Comparison of ENCODE assay signal across 9 cellular contexts in the genomic region with DNA sequence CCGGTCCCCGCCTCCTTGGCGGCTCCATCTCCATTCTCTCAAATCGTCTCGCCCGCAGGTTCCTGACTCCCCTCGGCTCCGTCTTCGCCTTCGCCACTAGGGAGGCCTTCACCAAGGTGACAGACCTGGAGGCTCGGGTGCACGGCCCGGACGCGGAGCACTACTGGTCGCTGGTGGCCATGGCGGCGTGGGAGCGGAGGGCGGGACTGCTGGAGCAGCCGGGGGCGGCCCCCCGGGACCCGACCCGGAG. TPM values are rescaled to one million over a fixed set of nuclear protein-coding genes. Genes with fewer than 3 reads are reported as not detected.
DNase-seq lines count a peak whose midpoint lies in the region; ATAC-seq and TF ChIP-seq lines count a peak whose summit lies in the region.
"Had no signal": no experiment of that assay in that cellular context is flagged by ENCODE, and none has a peak within 500 bp of the region (broad histone marks: within the 10 kb centered on the region; RNA-seq: fewer than 3 reads in every experiment).

No MANE protein-coding gene starts in this region.

- H3K27ac ChIP-seq in OCI-LY7 (ENCODE audit: low read depth, low read length, poor library complexity, severe bottlenecking) (no peak overlapping the region), esophagus (ENCODE audit: low read depth in 2 of 2, low read length in 1 of 2) (peak overlapping the region; percentile 98 to 99), rectal smooth muscle tissue (ENCODE audit: low read depth, low read length) (peak overlapping the region; percentile 89)

- no peaks in the 10 kb centered on the region for H3K9me2 ChIP-seq in OCI-LY7 (ENCODE audit: insufficient read depth, low read length)

- ATAC-seq in GM18499 (IDR thresholded peaks at IDR 0.05; ENCODE audit: insufficient read depth, unreplicated experiment) (peak; percentile 23), GM19324 (IDR thresholded peaks at IDR 0.05; ENCODE audit: low FRiP score, unreplicated experiment) (no peak), HG02884 (IDR thresholded peaks at IDR 0.05; ENCODE audit: unreplicated experiment) (no peak)

- H2AFZ ChIP-seq in OCI-LY7 (ENCODE audit: low read length), result peak overlapping the region; percentile 95

- H3K9ac ChIP-seq in rectal smooth muscle tissue (ENCODE audit: low read length), result peak overlapping the region; percentile 56

- H3K27me3 ChIP-seq in esophagus (ENCODE audit: control insufficient read depth in 1 of 2, insufficient read depth in 2 of 2, low read length in 2 of 2), result no peaks in the 10 kb centered on the region
- no peaks in the 10 kb centered on the region for H3K27me3 ChIP-seq in rectal smooth muscle tissue (ENCODE audit: control insufficient read depth, insufficient read depth, low read length)

- no peaks in the 10 kb centered on the region for H3K9me3 ChIP-seq in OCI-LY7 (ENCODE audit: low read length)
- H3K9me3 ChIP-seq in esophagus (ENCODE audit: control insufficient read depth in 2 of 2, insufficient read depth in 1 of 2, low read depth in 1 of 2, low read length in 1 of 2), result no peaks in the 10 kb centered on the region

- H3K79me2 ChIP-seq in OCI-LY7 (ENCODE audit: insufficient read depth, low read depth, low read length), result no peaks in the 10 kb centered on the region

- no peak for TF ChIP-seq CTCF in OCI-LY7 (conservative IDR thresholded peaks at IDR 0.05; ENCODE audit: low read length)

- POLR2A ChIA-PET in OCI-LY7 (lab: Charles Lee), result interaction anchor here (0.6 to 0.7 kb wide), 3 partner anchors 10 to 157 kb away, joined by 3 read pairs; no protein-coding TSS in a partner anchor

- H3K4me1 ChIP-seq in OCI-LY7 (ENCODE audit: insufficient read depth, low read length, poor library complexity, severe bottlenecking) (peaks cover 13% of the 10 kb centered on the region), esophagus (ENCODE audit: control insufficient read depth in 2 of 2, insufficient read depth in 2 of 2, low read length in 1 of 2) (peaks cover 13 to 15% of the 10 kb centered on the region in 2 donors), rectal smooth muscle tissue (ENCODE audit: control insufficient read depth, insufficient read depth, low read length) (no peaks in the 10 kb centered on the region)

- H3K4me3 ChIP-seq in OCI-LY7 (ENCODE audit: low read depth, low read length, poor library complexity, severe bottlenecking) (peak overlapping the region; percentile 68), esophagus (ENCODE audit: low read depth in 1 of 2, low read length in 2 of 2) (peak overlapping the region; percentile 66 to 69), rectal smooth muscle tissue (ENCODE audit: low read length) (peak overlapping the region; percentile 80)

- intact Hi-C loops in OCI-LY7 (cut with micrococcal nuclease; ENCODE audit: unreplicated experiment) (no loop called here), head of caudate nucleus (cut with DNase I) (loop anchor here (5.0 kb wide), 1 partner anchor 57 kb away; a partner anchor contains a TSS)

- BruUV-seq in OCI-LY7 (replicated peaks; lab: Mats Ljungman, UMichigan), result no TSS peak

- DNase-seq in OCI-LY7 (ENCODE audit: low spot score), result no peak
- no peak for DNase-seq in head of caudate nucleus

- no peaks in the 10 kb centered on the region for H3K36me3 ChIP-seq in OCI-LY7 (ENCODE audit: insufficient read depth, low read length)
- no peaks in the 10 kb centered on the region for H3K36me3 ChIP-seq in esophagus (ENCODE audit: control insufficient read depth in 2 of 2, insufficient read depth in 2 of 2, low read length in 1 of 2)
- no peaks in the 10 kb centered on the region for H3K36me3 ChIP-seq in rectal smooth muscle tissue (ENCODE audit: control insufficient read depth, insufficient read depth, low read length)

- CTCF ChIA-PET in OCI-LY7 (lab: Charles Lee; ENCODE audit: unreplicated experiment), result interaction anchor here (0.8 kb wide), 1 partner anchor 55 kb away, joined by 3 read pairs; no protein-coding TSS in a partner anchor

- WGBS in esophagus, 2 donors, result 0% methylated on average over 25 of the region's 25 CpGs

- peak overlapping the region; percentile 78 for H3K4me2 ChIP-seq in OCI-LY7 (ENCODE audit: low read length)

- no peaks in the 10 kb centered on the region for H4K20me1 ChIP-seq in OCI-LY7 (ENCODE audit: insufficient read depth, low read length)

RNA-seq across cellular contexts. Expression of a gene that starts 0.9 kb away (rescaled TPM):
- total RNA-seq in OCI-LY7 (2014; rRNA removed; shearing (Covaris generic)), result not detected in 2 replicates
- total RNA-seq in OCI-LY7 (2022), result not detected in 2 replicates
- under 1 TPM in 1 of 2 donors, not detected in 1; 0.38 TPM for polyA plus RNA-seq in esophagus
- total RNA-seq: activated CD8-positive, alpha-beta memory T cell treated with anti-CD3 and anti-CD28 coated beads for 36 hours; subcutaneous adipose tissue had no signal

RNA-seq across cellular contexts. Expression of a gene that starts 3.5 kb away (rescaled TPM):
- total RNA-seq in OCI-LY7 (2014; rRNA removed; shearing (Covaris generic)), result not detected in 2 replicates
- total RNA-seq in OCI-LY7 (2022), result 0.55 TPM in 1 of 2 replicates, not detected in the other
- polyA plus RNA-seq in esophagus, result 1 to 10 TPM; 1.3 to 1.5 TPM

RNA-seq across cellular contexts. Expression of a gene that starts 6.3 kb away (rescaled TPM):
- 144 and 155 TPM in 2 replicates for total RNA-seq in OCI-LY7 (2014; rRNA removed; shearing (Covaris generic))
- total RNA-seq in OCI-LY7 (2022), result 111 and 137 TPM in 2 replicates
- polyA plus RNA-seq in esophagus, result 100 to 1,000 TPM; 110 to 248 TPM

RNA-seq across cellular contexts. Expression of a gene that starts 17.3 kb away (rescaled TPM):
- 6.6 and 10.2 TPM in 2 replicates for total RNA-seq in OCI-LY7 (2014; rRNA removed; shearing (Covaris generic))
- total RNA-seq in OCI-LY7 (2022), result 13.5 and 18.7 TPM in 2 replicates
- polyA plus RNA-seq in esophagus, result 10 to 100 TPM; 66.9 to 67.4 TPM
